In the genomic region with DNA sequence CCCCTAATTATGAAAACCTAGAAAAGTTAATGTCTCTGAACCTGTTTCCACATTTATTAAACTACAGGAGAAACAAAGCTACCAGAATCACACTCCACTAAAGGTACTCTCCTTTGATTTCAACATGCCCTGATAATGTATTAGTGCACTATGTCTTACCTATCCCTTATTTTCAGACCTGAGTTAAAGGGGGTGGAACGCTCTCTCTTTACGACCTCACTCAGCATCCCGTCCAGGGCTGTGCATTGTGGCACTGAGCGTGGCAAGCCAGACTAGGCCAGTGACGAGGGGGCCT, we compare ENCODE assay signal across 8 cellular contexts. TPM values are rescaled to one million over a fixed set of nuclear protein-coding genes. Genes with fewer than 3 reads are reported as not detected.
DNase-seq lines count a peak whose midpoint lies in the region; ATAC-seq, FAIRE-seq and TF ChIP-seq lines count a peak whose summit lies in the region.

No MANE protein-coding gene starts in this region.

- TF ChIP-seq POLR2A in HCT116 (IDR thresholded peaks at IDR 0.05; ENCODE audit: borderline replicate concordance, extremely low read depth, insufficient read depth, insufficient read length) = no peak

- TF ChIP-seq RAD21 in HCT116 (IDR thresholded peaks at IDR 0.05; ENCODE audit: low read depth) = no peak

- intact Hi-C loops in HCT116 (cut with micrococcal nuclease) (no loop called here), activated B cell treated with CpG ODN at 0.5 μM for 24 hours (cut with micrococcal nuclease) (loop anchor here (1.0 to 2.0 kb wide), 3 partner anchors 11 to 54 kb away; a partner anchor contains a TSS), left ventricle myocardium superior (cut with micrococcal nuclease) (no loop called here)

- H3K4me1 ChIP-seq in HCT116 (ENCODE audit: control insufficient read depth in 1 of 2, insufficient read depth in 2 of 2, low read length in 2 of 2) (peaks cover 27 to 45% of the 10 kb centered on the region in 2 experiments), smooth muscle cell (ENCODE audit: low read depth) (peaks cover 13% of the 10 kb centered on the region)

- 10% methylated on average over 5 of the region's 5 CpGs for WGBS in smooth muscle cell (ENCODE audit: low lambda C conversion rate)

- H3K27me3 Mint-ChIP-seq in activated B cell treated with CpG ODN at 0.5 μM for 24 hours = no peaks in the 10 kb centered on the region

- H2AFZ ChIP-seq in HCT116 (ENCODE audit: low read depth, low read length, poor library complexity, severe bottlenecking) (no peak overlapping the region), smooth muscle cell (ENCODE audit: low read depth) (peak overlapping the region; percentile 69)

- H3K79me2 ChIP-seq in HCT116 (ENCODE audit: insufficient read depth, low read length) (peaks cover 34% of the 10 kb centered on the region), smooth muscle cell (ENCODE audit: low read depth) (peaks cover 40% of the 10 kb centered on the region)

- H3K27ac Mint-ChIP-seq in activated B cell treated with CpG ODN at 0.5 μM for 24 hours = peak overlapping the region; percentile 95

- no peak for FAIRE-seq in RCC 7860 (lab: Jason Lieb, UNC)

- peaks cover 8% of the 10 kb centered on the region for H3F3A ChIP-seq in smooth muscle cell (ENCODE audit: low read depth)

- peak overlapping the region; percentile 99 for H3K4me3 Mint-ChIP-seq in activated B cell treated with CpG ODN at 0.5 μM for 24 hours

- H3K36me3 Mint-ChIP-seq in activated B cell treated with CpG ODN at 0.5 μM for 24 hours (ENCODE audit: low read depth) = peaks cover 37% of the 10 kb centered on the region

- TF ChIP-seq CTCF in AG04450 (IDR thresholded peaks at IDR 0.05; ENCODE audit: low read depth, low read length) = no peak
- TF ChIP-seq CTCF in HCT116 (IDR thresholded peaks at IDR 0.05 in 2 of 3, conservative IDR thresholded peaks at IDR 0.05 in 1 of 3; ENCODE audit: borderline replicate concordance in 1 of 3, insufficient read depth in 1 of 3, low read depth in 2 of 3, low read length in 2 of 3) = no peak
- TF ChIP-seq CTCF in activated B cell treated with CpG ODN at 0.5 μM for 24 hours (IDR thresholded peaks at IDR 0.05) = no peak
- TF ChIP-seq CTCF in smooth muscle cell (IDR thresholded peaks at IDR 0.05; ENCODE audit: borderline replicate concordance, insufficient read depth, poor library complexity, severe bottlenecking) = no peak

- H3K9ac ChIP-seq in HCT116 (ENCODE audit: low read length) (peak overlapping the region; percentile 90), smooth muscle cell (ENCODE audit: low read depth) (peak overlapping the region; percentile 86)

- H3K4me2 ChIP-seq in HCT116 (ENCODE audit: low read length) (peak overlapping the region; percentile 94), smooth muscle cell (peak overlapping the region; percentile 87)

- H3K36me3 ChIP-seq in HCT116 (ENCODE audit: control insufficient read depth in 1 of 2, insufficient read depth in 2 of 2, low read length in 2 of 2) (peaks cover 12 to 19% of the 10 kb centered on the region in 2 experiments; a peak in 3 of 4 replicates), smooth muscle cell (ENCODE audit: low read depth) (no peaks in the 10 kb centered on the region)

- DNase-seq in AG04450 (ENCODE audit: low read depth, low spot score) = no peak
- no peak for DNase-seq in HCT116 (ENCODE audit: low read depth, low spot score)
- no peak for DNase-seq in activated B cell treated with CpG ODN at 0.5 μM for 24 hours
- no peak for DNase-seq in left ventricle myocardium superior
- DNase-seq in smooth muscle cell (lab: John Stamatoyannopoulos, UW; ENCODE audit: unreplicated experiment) = no peak
- no peak for DNase-seq in RCC 7860 (ENCODE audit: low spot score)
- no peak for DNase-seq in stimulated activated CD4-positive, alpha-beta T cell treated with anti-CD3 and anti-CD28 coated beads, Interleukin-1b, Interleukin-23, amount 100 ng/mL, for 48 hours
- no peak for DNase-seq in anterior cingulate cortex (lab: John Stamatoyannopoulos, UW)

- no peaks in the 10 kb centered on the region for H3K9me3 Mint-ChIP-seq in activated B cell treated with CpG ODN at 0.5 μM for 24 hours

- RAD21 ChIA-PET in HCT116 (lab: Charles Lee; ENCODE audit: low non-redundant PET in 1 of 2, low total read pairs in 2 of 2, uncharacterized antibody in 2 of 2, unreplicated experiment in 2 of 2) = no interaction called here

- no peaks in the 10 kb centered on the region; the same call in 1 of the 2 replicates for H3K9me3 ChIP-seq in AG04450 (ENCODE audit: control insufficient read depth, insufficient read depth, low read length)
- H3K9me3 ChIP-seq in HCT116 (ENCODE audit: control insufficient read depth in 1 of 2, insufficient read depth in 1 of 2, low read depth in 1 of 2, low read length in 2 of 2) = no peaks in the 10 kb centered on the region
- no peaks in the 10 kb centered on the region for H3K9me3 ChIP-seq in smooth muscle cell (replicated peaks; ENCODE audit: low read depth)

- H3K4me3 ChIP-seq in AG04450 (ENCODE audit: low read depth, low read length) (peak overlapping the region; percentile 84), HCT116 (replicated peaks in 1 of 2; ENCODE audit: low read depth in 1 of 2, low read length in 2 of 2) (peak overlapping the region; percentile 85 to 91), smooth muscle cell (peak overlapping the region; percentile 77)

- no peaks in the 10 kb centered on the region for H3K27me3 ChIP-seq in AG04450 (ENCODE audit: control insufficient read depth, insufficient read depth, low read length)
- H3K27me3 ChIP-seq in HCT116 (ENCODE audit: insufficient read depth, low read length) = no peaks in the 10 kb centered on the region
- no peaks in the 10 kb centered on the region for H3K27me3 ChIP-seq in smooth muscle cell (ENCODE audit: low read depth)

- H4K20me1 ChIP-seq in HCT116 (ENCODE audit: insufficient read depth) (no peaks in the 10 kb centered on the region), smooth muscle cell (ENCODE audit: low read depth) (no peaks in the 10 kb centered on the region)

- ATAC-seq in HCT116 (peak; percentile 19), activated B cell treated with CpG ODN at 0.5 μM for 24 hours (ENCODE audit: low read depth) (peak; percentile 47), left ventricle myocardium superior (peak; percentile 62)

- H3K27ac ChIP-seq in AG04450 (ENCODE audit: low read depth, low read length) = no peak overlapping the region
- H3K27ac ChIP-seq in HCT116 (ENCODE audit: low read depth, low read length) = peak overlapping the region; percentile 74
- peak overlapping the region; percentile 92 for H3K27ac ChIP-seq in smooth muscle cell (ENCODE audit: low read depth)

- H3K4me1 Mint-ChIP-seq in activated B cell treated with CpG ODN at 0.5 μM for 24 hours = peaks cover 67% of the 10 kb centered on the region

- POLR2A ChIA-PET in AG04450 (lab: Yijun Ruan, JAX) (interaction anchor here (0.8 to 2.6 kb wide), 3 partner anchors 8 to 54 kb away, joined by 3 to 28 read pairs (median 6); no protein-coding TSS in a partner anchor), HCT116 (lab: Charles Lee) (interaction anchor here (1.2 to 7.4 kb wide), 2 partner anchors 10 to 248 kb away, joined by 4 to 219 read pairs; a partner anchor contains a TSS), activated B cell treated with CpG ODN at 0.5 μM for 24 hours (lab: Charles Lee) (interaction anchor here (0.6 to 6.2 kb wide), 15 partner anchors 8 to 603 kb away, joined by 3 to 164 read pairs (median 6); a partner anchor contains a TSS)

- CTCF ChIA-PET in AG04450 (lab: Charles Lee) = interaction anchor here (0.9 to 2.0 kb wide), 6 partner anchors 10 to 297 kb away, joined by 3 to 6 read pairs (median 3); a partner anchor contains a TSS
- CTCF ChIA-PET in HCT116 (lab: Charles Lee) = interaction anchor here (1.8 kb wide), 1 partner anchor 10 kb away, joined by 7 read pairs; no protein-coding TSS in a partner anchor
- CTCF ChIA-PET in activated B cell treated with CpG ODN at 0.5 μM for 24 hours (lab: Charles Lee) = interaction anchor here (1.1 to 2.1 kb wide), 5 partner anchors 10 to 247 kb away, joined by 3 to 17 read pairs (median 4); a partner anchor contains a TSS

- H3K9me2 ChIP-seq in HCT116 (ENCODE audit: insufficient read depth) = no peaks in the 10 kb centered on the region

- BruUV-seq in HCT116 (replicated peaks; lab: Mats Ljungman, UMichigan) = no TSS peak

TF ChIP-seq in HCT116, 20 proteins besides CTCF, POLR2A, EP300 and RAD21 (continues in another document):
- no peak for TF ChIP-seq SRF (IDR thresholded peaks at IDR 0.05; ENCODE audit: low read depth)
- TF ChIP-seq POLR2AphosphoS5 (IDR thresholded peaks at IDR 0.05; ENCODE audit: low read depth, low read length) = no peak
- TF ChIP-seq, protein P1, sequence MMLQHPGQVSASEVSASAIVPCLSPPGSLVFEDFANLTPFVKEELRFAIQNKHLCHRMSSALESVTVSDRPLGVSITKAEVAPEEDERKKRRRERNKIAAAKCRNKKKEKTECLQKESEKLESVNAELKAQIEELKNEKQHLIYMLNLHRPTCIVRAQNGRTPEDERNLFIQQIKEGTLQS (IDR thresholded peaks at IDR 0.05) = no peak
- TF ChIP-seq, protein P2, sequence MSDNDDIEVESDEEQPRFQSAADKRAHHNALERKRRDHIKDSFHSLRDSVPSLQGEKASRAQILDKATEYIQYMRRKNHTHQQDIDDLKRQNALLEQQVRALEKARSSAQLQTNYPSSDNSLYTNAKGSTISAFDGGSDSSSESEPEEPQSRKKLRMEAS (IDR thresholded peaks at IDR 0.05) = 0 out of 2 replicates have a peak, but pooled peaks have one; percentile 12
- TF ChIP-seq ZFX (IDR thresholded peaks at IDR 0.05) = no peak
- no peak for TF ChIP-seq CEBPB (IDR thresholded peaks at IDR 0.05; ENCODE audit: low read depth)

RNA-seq across cellular contexts. Expression of a gene that starts 0.7 kb away (rescaled TPM):
- 50.8 and 63.6 TPM in 2 replicates for polyA plus RNA-seq in AG04450 (2011; rRNA removed)
- polyA minus RNA-seq in AG04450 (2011; rRNA and poly(A)+ RNA removed) = 17.9 and 35.4 TPM in 2 replicates
- total RNA-seq in HCT116 (2021; ENCODE audit: unreplicated experiment) = 49.5 TPM
- polyA plus RNA-seq in HCT116 (2012) = 62.3 and 62.4 TPM in 2 replicates
- total RNA-seq in activated B cell treated with CpG ODN at 0.5 μM for 24 hours = 59.8 and 62.7 TPM in 2 replicates
- total RNA-seq in left ventricle myocardium superior = 58.7 TPM
- total RNA-seq in smooth muscle cell = 6.9 and 12.2 TPM in 2 replicates
- polyA plus RNA-seq in smooth muscle cell = 59.4 and 72.9 TPM in 2 replicates

RNA-seq across cellular contexts. Expression of a gene that starts 11.3 kb away (rescaled TPM):
- polyA plus RNA-seq in AG04450 (2011; rRNA removed) (26.4 and 30.3 TPM in 2 replicates), smooth muscle cell (18.8 and 28.3 TPM in 2 replicates)
- 40.0 and 53.7 TPM in 2 replicates for polyA minus RNA-seq in AG04450 (2011; rRNA and poly(A)+ RNA removed)
- total RNA-seq in HCT116 (2021; ENCODE audit: unreplicated experiment) (33.9 TPM), activated B cell treated with CpG ODN at 0.5 μM for 24 hours (62.7 and 63.7 TPM in 2 replicates), left ventricle myocardium superior (78.4 TPM), smooth muscle cell (7.2 and 8.4 TPM in 2 replicates)
- 32.4 and 34.9 TPM in 2 replicates for polyA plus RNA-seq in HCT116 (2012)

RNA-seq across cellular contexts. Expression of a gene that starts 53.2 kb away (rescaled TPM):
- polyA plus RNA-seq in AG04450 (2011; rRNA removed) (7.9 and 8.1 TPM in 2 replicates), smooth muscle cell (10.7 and 11.2 TPM in 2 replicates)
- 6.9 and 10.3 TPM in 2 replicates for polyA minus RNA-seq in AG04450 (2011; rRNA and poly(A)+ RNA removed)
- total RNA-seq in HCT116 (2021; ENCODE audit: unreplicated experiment) (4.1 TPM), activated B cell treated with CpG ODN at 0.5 μM for 24 hours (1.2 and 1.8 TPM in 2 replicates), left ventricle myocardium superior (3.8 TPM), smooth muscle cell (6.0 and 13.5 TPM in 2 replicates)
- 2.7 and 3.7 TPM in 2 replicates for polyA plus RNA-seq in HCT116 (2012)
